9 cellular contexts compared by ENCODE assay signal in genomic region chrX:107775734-107776511, GRCh38. TPM values are rescaled to one million over a fixed set of nuclear protein-coding genes. Genes with fewer than 3 reads are reported as not detected.
DNase-seq lines count a peak whose midpoint lies in the region; ATAC-seq and TF ChIP-seq lines count a peak whose summit lies in the region.
"Had no signal": no experiment of that assay in that cellular context is flagged by ENCODE, and none has a peak within 500 bp of the region (broad histone marks: within the 10 kb centered on the region; RNA-seq: fewer than 3 reads in every experiment).

Gene TSC22D3, minus strand, starts transcription at chrX:107775787. Its CDS starts 368 bp downstream, at chrX:107775419.

- peak; percentile 38 to 47 (median 41) for DNase-seq in CD4-positive, CD25-positive, alpha-beta regulatory T cell
- DNase-seq in NOMO-1 treated with DMSO at 0.1 percent for 48 hours (lab: John Stamatoyannopoulos, UW; ENCODE audit: unreplicated experiment) (peak; percentile 43), endodermal cell (peak; percentile 93), mesendoderm (peak; percentile 82)
- DNase-seq in activated CD8-positive, alpha-beta memory T cell treated with anti-CD3 and anti-CD28 coated beads, Interleukin-2, amount 50 U/mL, for 4 hours: peak; percentile 50
- peak; percentile 24 for DNase-seq in stimulated activated CD8-positive, alpha-beta memory T cell treated with anti-CD3 and anti-CD28 coated beads, Interleukin-4, amount 100 ng/mL, for 24 hours (ENCODE audit: low read depth)

- no peak for TF ChIP-seq CTCF in endodermal cell (conservative IDR thresholded peaks at IDR 0.05)

- peak within 1 kb of the TSS; percentile 84 for H3K4me3 ChIP-seq in CD4-positive, CD25-positive, alpha-beta regulatory T cell (ENCODE audit: low read depth, low read length)
- H3K4me3 ChIP-seq in endodermal cell (ENCODE audit: low read length) (peak within 1 kb of the TSS; percentile 65), mesendoderm (ENCODE audit: low read length) (no peak within 1 kb of the TSS)

- H3K56ac ChIP-seq in mesendoderm (ENCODE audit: low read length): peak within 1 kb of the TSS; percentile 25

- no peaks in the 10 kb centered on the region for H3K9me3 Mint-ChIP-seq in CD4-positive, CD25-positive, alpha-beta regulatory T cell
- peaks cover 2% of the 10 kb centered on the region for H3K9me3 Mint-ChIP-seq in endodermal cell

- H4K8ac ChIP-seq in mesendoderm (ENCODE audit: low read depth, low read length): no peak within 1 kb of the TSS

- peak within 1 kb of the TSS; percentile 61 for H3K27ac ChIP-seq in CD4-positive, CD25-positive, alpha-beta regulatory T cell (ENCODE audit: insufficient read depth, low read length, poor library complexity, severe bottlenecking)
- no peak within 1 kb of the TSS for H3K27ac ChIP-seq in endodermal cell (ENCODE audit: low read depth, low read length)
- H3K27ac ChIP-seq in mesendoderm (ENCODE audit: low read depth, low read length): no peak within 1 kb of the TSS
- H3K27ac ChIP-seq: VCaP had no signal

- peaks cover 13% of the 10 kb centered on the region for H3K4me1 ChIP-seq in CD4-positive, CD25-positive, alpha-beta regulatory T cell (ENCODE audit: control insufficient read depth, insufficient read depth, low read length, poor library complexity, severe bottlenecking)
- H3K4me1 ChIP-seq in endodermal cell (ENCODE audit: control insufficient read depth, insufficient read depth, low read length) (no peaks in the 10 kb centered on the region), mesendoderm (ENCODE audit: control insufficient read depth, low read depth, low read length) (no peaks in the 10 kb centered on the region)

- peak; percentile 47 to 53 for ATAC-seq in CD4-positive, CD25-positive, alpha-beta regulatory T cell (ENCODE audit: low read depth in 2 of 2)
- ATAC-seq in GM19452 (IDR thresholded peaks at IDR 0.05; ENCODE audit: unreplicated experiment) (peak; percentile 82), HG03565 (IDR thresholded peaks at IDR 0.05; ENCODE audit: unreplicated experiment) (peak; percentile 82)

- no peak within 1 kb of the TSS for H2BK5ac ChIP-seq in mesendoderm (ENCODE audit: low read length)

- no peak within 1 kb of the TSS for H2AK5ac ChIP-seq in mesendoderm (ENCODE audit: low read length)

- no peaks in the 10 kb centered on the region for H3K9me3 ChIP-seq in CD4-positive, CD25-positive, alpha-beta regulatory T cell (ENCODE audit: control insufficient read depth in 2 of 2, low read length in 2 of 2)
- H3K9me3 ChIP-seq in endodermal cell (ENCODE audit: control insufficient read depth, low read length): no peaks in the 10 kb centered on the region

- no peaks in the 10 kb centered on the region for H3K79me2 ChIP-seq in mesendoderm (ENCODE audit: control insufficient read depth, insufficient read depth, low read length)

- H3K23ac ChIP-seq in mesendoderm (ENCODE audit: low read length): no peak within 1 kb of the TSS

- H3K79me1 ChIP-seq in mesendoderm (ENCODE audit: low read length): no peaks in the 10 kb centered on the region

- H3K4ac ChIP-seq in mesendoderm (ENCODE audit: low read depth, low read length): no peak within 1 kb of the TSS

- H3K4me3 Mint-ChIP-seq in CD4-positive, CD25-positive, alpha-beta regulatory T cell: peak within 1 kb of the TSS; percentile 85 to 99 (median 92)
- H3K4me3 Mint-ChIP-seq in endodermal cell: peak within 1 kb of the TSS; percentile 51

- H3K18ac ChIP-seq in mesendoderm (ENCODE audit: low read length): no peak within 1 kb of the TSS

- H3K36me3 ChIP-seq in CD4-positive, CD25-positive, alpha-beta regulatory T cell (ENCODE audit: control insufficient read depth, insufficient read depth, low read length): no peaks in the 10 kb centered on the region
- H3K36me3 ChIP-seq in endodermal cell (ENCODE audit: control insufficient read depth, insufficient read depth, low read length): no peaks in the 10 kb centered on the region
- no peaks in the 10 kb centered on the region for H3K36me3 ChIP-seq in mesendoderm (ENCODE audit: control insufficient read depth, insufficient read depth, low read length)

- peak within 1 kb of the TSS; percentile 85 to 97 (median 87) for H3K27ac Mint-ChIP-seq in CD4-positive, CD25-positive, alpha-beta regulatory T cell
- H3K27ac Mint-ChIP-seq in endodermal cell: no peak within 1 kb of the TSS

- H3K27me3 ChIP-seq in CD4-positive, CD25-positive, alpha-beta regulatory T cell (ENCODE audit: control insufficient read depth, insufficient read depth, low read length): no peaks in the 10 kb centered on the region
- peaks cover 59% of the 10 kb centered on the region for H3K27me3 ChIP-seq in endodermal cell (ENCODE audit: control insufficient read depth, insufficient read depth, low read length, poor library complexity, severe bottlenecking)
- H3K27me3 ChIP-seq in mesendoderm (ENCODE audit: insufficient read depth, low read length, poor library complexity): peaks cover 8% of the 10 kb centered on the region

- no peaks in the 10 kb centered on the region for H3K36me3 Mint-ChIP-seq in CD4-positive, CD25-positive, alpha-beta regulatory T cell
- H3K36me3 Mint-ChIP-seq in endodermal cell (ENCODE audit: low read depth): no peaks in the 10 kb centered on the region

- H3K9ac ChIP-seq in endodermal cell (ENCODE audit: extremely low read depth, low read length, poor library complexity, severe bottlenecking) (no peak within 1 kb of the TSS), mesendoderm (ENCODE audit: low read length) (peak within 1 kb of the TSS; percentile 11)

- H2BK15ac ChIP-seq in mesendoderm (replicated peaks; ENCODE audit: low read depth): no peak within 1 kb of the TSS

- peak within 1 kb of the TSS; percentile 40 for H3K4me2 ChIP-seq in mesendoderm (ENCODE audit: low read length)

- H3K4me1 Mint-ChIP-seq in CD4-positive, CD25-positive, alpha-beta regulatory T cell: peaks cover 0 to 28% (median 5%) of the 10 kb centered on the region in 4 donors
- H3K4me1 Mint-ChIP-seq in endodermal cell: peaks cover 13% of the 10 kb centered on the region

- peaks cover 12% of the 10 kb centered on the region for H3K27me3 Mint-ChIP-seq in CD4-positive, CD25-positive, alpha-beta regulatory T cell
- H3K27me3 Mint-ChIP-seq in endodermal cell (ENCODE audit: insufficient read depth): peaks cover 67% of the 10 kb centered on the region

- H2BK120ac ChIP-seq in mesendoderm (ENCODE audit: low read depth, low read length): no peak within 1 kb of the TSS

- 0% methylated on average over 5 to 48 of the region's 59 CpGs for WGBS in endodermal cell (ENCODE audit: insufficient coverage in 1 of 2, insufficient read length in 1 of 2), 2 experiments
- no CpG with 5 or more reads among the region's 59 CpGs for WGBS in mesendoderm (ENCODE audit: extremely low coverage, insufficient coverage, low lambda C conversion rate)

- no peak within 1 kb of the TSS for H4K5ac ChIP-seq in mesendoderm (ENCODE audit: low read length)

RNA-seq across cellular contexts. Expression of gene TSC22D3, which starts in this region (rescaled TPM):
- 2,718 TPM for total RNA-seq in CD4-positive, CD25-positive, alpha-beta regulatory T cell
- 1,000 to 10,000 TPM in 2 of 4 donors, 100 to 1,000 TPM in 2; 624 to 1,092 (median 913) TPM for polyA plus RNA-seq in CD4-positive, CD25-positive, alpha-beta regulatory T cell
- total RNA-seq in endodermal cell: 10 to 100 TPM in 1 of 2 donors, 1 to 10 TPM in 1; 9.9 to 10.5 TPM
- 28.2 TPM for polyA plus RNA-seq in endodermal cell (2013, experiment 1 of 2)
- polyA plus RNA-seq in endodermal cell (2013, experiment 2 of 2): 22.4 TPM
- polyA plus RNA-seq in mesendoderm (2013, experiment 1 of 2): 17.0 TPM
- polyA plus RNA-seq in mesendoderm (2013, experiment 2 of 2): 17.4 TPM

Comparison
In these comparisons a context has a peak if more than half of its experiments do, and no peak if none do; other contexts are left out.
1. RNA of gene TSC22D3 (total RNA-seq): 2,718 TPM in CD4-positive, CD25-positive, alpha-beta regulatory T cell (single experiment); 9.9 to 10.5 TPM in endodermal cell; every median in the first group is over 100 times any median in the second.
2. DNase-seq: peak in every context shown above with its lines; median percentile 93 in endodermal cell; 82 in mesendoderm; 50 in activated CD8-positive, alpha-beta memory T cell treated with anti-CD3 and anti-CD28 coated beads, Interleukin-2, amount 50 U/mL, for 4 hours; 43 in NOMO-1 treated with DMSO at 0.1 percent for 48 hours; 41 in CD4-positive, CD25-positive, alpha-beta regulatory T cell; 24 in stimulated activated CD8-positive, alpha-beta memory T cell treated with anti-CD3 and anti-CD28 coated beads, Interleukin-4, amount 100 ng/mL, for 24 hours.
3. Peak in every context shown above with its lines, with median percentiles within 50 percentile points of each other: ATAC-seq.